In the genomic region with DNA sequence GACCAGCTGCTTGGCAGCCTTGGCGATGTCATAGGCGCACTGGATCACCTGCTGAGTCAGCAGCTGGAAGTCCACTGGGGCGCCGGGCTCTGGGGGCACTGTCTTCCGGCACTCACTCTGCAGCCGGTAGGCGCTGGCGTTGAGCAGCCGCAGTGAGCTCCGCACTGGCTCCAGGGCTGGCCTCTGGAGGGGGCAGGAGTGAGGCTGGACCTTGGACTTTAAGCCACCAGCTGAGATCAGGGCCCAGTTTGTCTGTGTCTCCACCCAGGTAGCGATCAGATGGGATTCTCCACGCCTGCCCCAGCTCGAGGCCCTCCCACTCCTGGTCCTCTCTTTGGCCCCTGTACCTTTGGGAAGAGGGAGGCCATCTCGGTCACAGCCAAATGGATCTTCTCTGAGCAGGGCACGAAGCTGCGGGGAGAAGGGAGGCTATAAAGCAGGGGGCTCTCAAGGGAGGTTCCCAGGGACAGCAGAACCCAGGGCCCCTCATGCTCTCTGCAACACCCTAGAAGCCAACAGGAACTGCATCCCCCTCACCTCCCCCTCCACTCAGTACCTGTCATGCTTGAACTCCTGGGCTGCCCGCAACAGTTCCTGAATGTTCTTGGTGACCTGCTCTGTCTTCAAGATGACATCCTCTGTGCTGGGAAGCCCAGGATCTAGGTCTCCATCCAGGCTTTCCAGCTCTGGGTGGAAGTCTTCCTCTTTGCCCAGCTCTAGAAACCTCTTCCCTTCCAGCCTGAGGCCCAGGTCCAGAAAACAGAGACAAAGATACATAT, we compare ENCODE assay signal across 1 cellular context.
TF ChIP-seq lines count a peak whose summit lies in the region.

No MANE protein-coding gene starts in this region.

TF ChIP-seq in HepG2, 621 proteins besides CTCF, POLR2A, EP300 and RAD21 (continued from another document and continues in another):
- TF ChIP-seq ZNF746 (CRISPR knock-in tag; IDR thresholded peaks at IDR 0.05): peak; percentile 69; the same call in 1 of the 2 replicates
- 0 out of 2 replicates have a peak, but pooled peaks have one; percentile 14 for TF ChIP-seq ZNF589 (CRISPR knock-in tag; conservative IDR thresholded peaks at IDR 0.05)
- no peak for TF ChIP-seq ZNF569 (CRISPR knock-in tag; IDR thresholded peaks at IDR 0.05; ENCODE audit: borderline replicate concordance)
- TF ChIP-seq HNF4G (IDR thresholded peaks at IDR 0.05; ENCODE audit: borderline replicate concordance, low read depth, low read length): peak; percentile 98
- TF ChIP-seq HNF4G (CRISPR knock-in tag; IDR thresholded peaks at IDR 0.05; ENCODE audit: borderline replicate concordance, low read depth): peak; percentile 96; the same call in 1 of the 2 replicates
- peak; percentile 61 for TF ChIP-seq TEAD3 (CRISPR knock-in tag; optimal IDR thresholded peaks at IDR 0.05; ENCODE audit: borderline replicate concordance)
- TF ChIP-seq ZNF609 (CRISPR knock-in tag; IDR thresholded peaks at IDR 0.05; ENCODE audit: borderline replicate concordance): peak; percentile 87
- no peak for TF ChIP-seq ZKSCAN8 (CRISPR knock-in tag; IDR thresholded peaks at IDR 0.05; ENCODE audit: borderline replicate concordance)
- TF ChIP-seq RFXAP (CRISPR knock-in tag; IDR thresholded peaks at IDR 0.05; ENCODE audit: borderline replicate concordance): peak; percentile 37; the same call in 1 of the 2 replicates
- no peak for TF ChIP-seq ATM (IDR thresholded peaks at IDR 0.05; ENCODE audit: borderline replicate concordance)
- TF ChIP-seq NCOA2 (CRISPR knock-in tag; IDR thresholded peaks at IDR 0.05): peak; percentile 53
- 0 out of 2 replicates have a peak, but pooled peaks have one; percentile 41 for TF ChIP-seq ZNF160 (CRISPR knock-in tag; IDR thresholded peaks at IDR 0.05)
- TF ChIP-seq ZNF720 (CRISPR knock-in tag; IDR thresholded peaks at IDR 0.05): no peak
- peak; percentile 73 for TF ChIP-seq POGZ (CRISPR knock-in tag; IDR thresholded peaks at IDR 0.05)
- TF ChIP-seq PHF20 (CRISPR knock-in tag; IDR thresholded peaks at IDR 0.05): peak; percentile 54; the same call in 1 of the 2 replicates
- no peak for TF ChIP-seq ZNF674 (CRISPR knock-in tag; IDR thresholded peaks at IDR 0.05; ENCODE audit: low read depth)
- no peak for TF ChIP-seq ZSCAN30 (CRISPR knock-in tag; IDR thresholded peaks at IDR 0.05)
- TF ChIP-seq, protein P1, sequence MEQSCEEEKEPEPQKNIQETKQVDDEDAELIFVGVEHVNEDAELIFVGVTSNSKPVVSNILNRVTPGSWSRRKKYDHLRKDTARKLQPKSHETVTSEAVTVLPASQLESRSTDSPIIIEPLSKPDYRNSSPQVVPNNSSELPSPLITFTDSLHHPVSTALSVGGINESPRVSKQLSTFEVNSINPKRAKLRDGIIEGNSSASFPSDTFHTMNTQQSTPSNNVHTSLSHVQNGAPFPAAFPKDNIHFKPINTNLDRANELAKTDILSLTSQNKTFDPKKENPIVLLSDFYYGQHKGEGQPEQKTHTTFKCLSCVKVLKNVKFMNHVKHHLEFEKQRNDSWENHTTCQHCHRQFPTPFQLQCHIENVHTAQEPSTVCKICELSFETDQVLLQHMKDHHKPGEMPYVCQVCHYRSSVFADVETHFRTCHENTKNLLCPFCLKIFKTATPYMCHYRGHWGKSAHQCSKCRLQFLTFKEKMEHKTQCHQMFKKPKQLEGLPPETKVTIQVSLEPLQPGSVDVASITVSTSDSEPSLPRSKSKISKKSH (CRISPR knock-in tag; IDR thresholded peaks at IDR 0.05; ENCODE audit: borderline replicate concordance): no peak; the same call in 1 of the 2 replicates
- TF ChIP-seq, protein P2, sequence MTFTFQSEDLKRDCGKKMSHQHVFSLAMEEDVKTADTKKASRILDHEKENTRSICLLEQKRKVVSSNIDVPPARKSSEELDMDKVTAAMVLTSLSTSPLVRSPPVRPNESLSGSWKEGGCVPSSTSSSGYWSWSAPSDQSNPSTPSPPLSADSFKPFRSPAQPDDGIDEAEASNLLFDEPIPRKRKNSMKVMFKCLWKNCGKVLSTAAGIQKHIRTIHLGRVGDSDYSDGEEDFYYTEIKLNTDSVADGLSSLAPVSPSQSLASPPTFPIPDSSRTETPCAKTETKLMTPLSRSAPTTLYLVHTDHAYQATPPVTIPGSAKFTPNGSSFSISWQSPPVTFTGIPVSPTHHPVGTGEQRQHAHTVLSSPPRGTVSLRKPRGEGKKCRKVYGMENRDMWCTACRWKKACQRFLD (CRISPR knock-in tag; IDR thresholded peaks at IDR 0.05; ENCODE audit: borderline replicate concordance): no peak
- no peak for TF ChIP-seq BCL3 (CRISPR knock-in tag; IDR thresholded peaks at IDR 0.05)
- TF ChIP-seq IRF2 (CRISPR knock-in tag; IDR thresholded peaks at IDR 0.05): peak; percentile 80
- TF ChIP-seq ZNF615 (CRISPR knock-in tag; IDR thresholded peaks at IDR 0.05; ENCODE audit: borderline replicate concordance): no peak
- TF ChIP-seq ZNF552 (CRISPR knock-in tag; IDR thresholded peaks at IDR 0.05; ENCODE audit: borderline replicate concordance): no peak
- peak; percentile 92 for TF ChIP-seq REPIN1 (CRISPR knock-in tag; IDR thresholded peaks at IDR 0.05; ENCODE audit: borderline replicate concordance, low read depth)
- 0 out of 2 replicates have a peak, but pooled peaks have one; percentile 53 for TF ChIP-seq ZNF354B (CRISPR knock-in tag; IDR thresholded peaks at IDR 0.05)
- peak; percentile 91; the same call in 1 of the 2 replicates for TF ChIP-seq DNMT1 (CRISPR knock-in tag; IDR thresholded peaks at IDR 0.05)
- TF ChIP-seq HNRNPLL (IDR thresholded peaks at IDR 0.05; ENCODE audit: low read depth, low read length, poor library complexity, severe bottlenecking): peak; percentile 87
- 0 out of 2 replicates have a peak, but pooled peaks have one; percentile 39 for TF ChIP-seq ZSCAN9 (CRISPR knock-in tag; IDR thresholded peaks at IDR 0.05; ENCODE audit: borderline replicate concordance)
- no peak for TF ChIP-seq CENPX (CRISPR knock-in tag; IDR thresholded peaks at IDR 0.05)
- TF ChIP-seq KDM4B (CRISPR knock-in tag; IDR thresholded peaks at IDR 0.05): 0 out of 2 replicates have a peak, but pooled peaks have one; percentile 55
- TF ChIP-seq ZNF878 (CRISPR knock-in tag; IDR thresholded peaks at IDR 0.05): 0 out of 2 replicates have a peak, but pooled peaks have one; percentile 12
- TF ChIP-seq, protein P3, sequence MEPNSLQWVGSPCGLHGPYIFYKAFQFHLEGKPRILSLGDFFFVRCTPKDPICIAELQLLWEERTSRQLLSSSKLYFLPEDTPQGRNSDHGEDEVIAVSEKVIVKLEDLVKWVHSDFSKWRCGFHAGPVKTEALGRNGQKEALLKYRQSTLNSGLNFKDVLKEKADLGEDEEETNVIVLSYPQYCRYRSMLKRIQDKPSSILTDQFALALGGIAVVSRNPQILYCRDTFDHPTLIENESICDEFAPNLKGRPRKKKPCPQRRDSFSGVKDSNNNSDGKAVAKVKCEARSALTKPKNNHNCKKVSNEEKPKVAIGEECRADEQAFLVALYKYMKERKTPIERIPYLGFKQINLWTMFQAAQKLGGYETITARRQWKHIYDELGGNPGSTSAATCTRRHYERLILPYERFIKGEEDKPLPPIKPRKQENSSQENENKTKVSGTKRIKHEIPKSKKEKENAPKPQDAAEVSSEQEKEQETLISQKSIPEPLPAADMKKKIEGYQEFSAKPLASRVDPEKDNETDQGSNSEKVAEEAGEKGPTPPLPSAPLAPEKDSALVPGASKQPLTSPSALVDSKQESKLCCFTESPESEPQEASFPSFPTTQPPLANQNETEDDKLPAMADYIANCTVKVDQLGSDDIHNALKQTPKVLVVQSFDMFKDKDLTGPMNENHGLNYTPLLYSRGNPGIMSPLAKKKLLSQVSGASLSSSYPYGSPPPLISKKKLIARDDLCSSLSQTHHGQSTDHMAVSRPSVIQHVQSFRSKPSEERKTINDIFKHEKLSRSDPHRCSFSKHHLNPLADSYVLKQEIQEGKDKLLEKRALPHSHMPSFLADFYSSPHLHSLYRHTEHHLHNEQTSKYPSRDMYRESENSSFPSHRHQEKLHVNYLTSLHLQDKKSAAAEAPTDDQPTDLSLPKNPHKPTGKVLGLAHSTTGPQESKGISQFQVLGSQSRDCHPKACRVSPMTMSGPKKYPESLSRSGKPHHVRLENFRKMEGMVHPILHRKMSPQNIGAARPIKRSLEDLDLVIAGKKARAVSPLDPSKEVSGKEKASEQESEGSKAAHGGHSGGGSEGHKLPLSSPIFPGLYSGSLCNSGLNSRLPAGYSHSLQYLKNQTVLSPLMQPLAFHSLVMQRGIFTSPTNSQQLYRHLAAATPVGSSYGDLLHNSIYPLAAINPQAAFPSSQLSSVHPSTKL (CRISPR knock-in tag; IDR thresholded peaks at IDR 0.05): peak; percentile 77
- TF ChIP-seq BORCS8-MEF2B (CRISPR knock-in tag; IDR thresholded peaks at IDR 0.05): peak; percentile 81
- TF ChIP-seq, protein P4, sequence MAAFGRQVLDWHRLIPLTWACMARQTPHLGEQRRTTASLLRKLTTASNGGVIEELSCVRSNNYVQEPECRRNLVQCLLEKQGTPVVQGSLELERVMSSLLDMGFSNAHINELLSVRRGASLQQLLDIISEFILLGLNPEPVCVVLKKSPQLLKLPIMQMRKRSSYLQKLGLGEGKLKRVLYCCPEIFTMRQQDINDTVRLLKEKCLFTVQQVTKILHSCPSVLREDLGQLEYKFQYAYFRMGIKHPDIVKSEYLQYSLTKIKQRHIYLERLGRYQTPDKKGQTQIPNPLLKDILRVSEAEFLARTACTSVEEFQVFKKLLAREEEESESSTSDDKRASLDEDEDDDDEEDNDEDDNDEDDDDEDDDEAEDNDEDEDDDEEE (CRISPR knock-in tag; IDR thresholded peaks at IDR 0.05): 0 out of 2 replicates have a peak, but pooled peaks have one; percentile 25
- TF ChIP-seq SKIL (CRISPR knock-in tag; IDR thresholded peaks at IDR 0.05; ENCODE audit: borderline replicate concordance): peak; percentile 35; the same call in 1 of the 2 replicates
- peak; percentile 23; the same call in 1 of the 2 replicates for TF ChIP-seq ZNF232 (CRISPR knock-in tag; IDR thresholded peaks at IDR 0.05; ENCODE audit: borderline replicate concordance)
- peak; percentile 26; the same call in 1 of the 2 replicates for TF ChIP-seq FOXA3 (CRISPR knock-in tag; IDR thresholded peaks at IDR 0.05)
- peak; percentile 85; the same call in 1 of the 2 replicates for TF ChIP-seq NCOR1 (IDR thresholded peaks at IDR 0.05; ENCODE audit: borderline replicate concordance, low read length)
